2 cellular contexts compared by ENCODE assay signal in genomic region chr19:45151821-45152503, GRCh38.
TF ChIP-seq lines count a peak whose summit lies in the region.

No MANE protein-coding gene starts in this region.

TF ChIP-seq in HepG2, 621 proteins besides CTCF, POLR2A, EP300 and RAD21:
- TF ChIP-seq SP140L (CRISPR knock-in tag; IDR thresholded peaks at IDR 0.05; ENCODE audit: borderline replicate concordance), result no peak
- no peak; the same call in 1 of the 2 replicates for TF ChIP-seq HOXA3 (CRISPR knock-in tag; IDR thresholded peaks at IDR 0.05)
- TF ChIP-seq ZNF235 (CRISPR knock-in tag; IDR thresholded peaks at IDR 0.05; ENCODE audit: borderline replicate concordance), result no peak
- no peak for TF ChIP-seq ZNF530 (CRISPR knock-in tag; IDR thresholded peaks at IDR 0.05; ENCODE audit: low read depth)
- 0 out of 2 replicates have a peak, but pooled peaks have one; percentile 43 for TF ChIP-seq HIVEP1 (CRISPR knock-in tag; IDR thresholded peaks at IDR 0.05)
- no peak for TF ChIP-seq YY1 (IDR thresholded peaks at IDR 0.05; ENCODE audit: insufficient read depth, insufficient replicate concordance, low read depth, low read length)
- peak; percentile 59 for TF ChIP-seq AGO2 (optimal IDR thresholded peaks at IDR 0.05; ENCODE audit: low read depth, low read length)

TF ChIP-seq in GM12878, 131 proteins besides CTCF, POLR2A, EP300 and RAD21:
- TF ChIP-seq TAF1 (IDR thresholded peaks at IDR 0.05; ENCODE audit: borderline replicate concordance, low read depth, low read length), result no peak
- no peak for TF ChIP-seq ZZZ3 (IDR thresholded peaks at IDR 0.05; ENCODE audit: control insufficient read depth, insufficient read length, low read depth)
- no peak for TF ChIP-seq GATAD2B (conservative IDR thresholded peaks at IDR 0.05; ENCODE audit: low read depth)
- no peak for TF ChIP-seq BCLAF1 (IDR thresholded peaks at IDR 0.05)
- no peak for TF ChIP-seq TCF12 (IDR thresholded peaks at IDR 0.05; ENCODE audit: low read depth, low read length)
- TF ChIP-seq SREBF1 (IDR thresholded peaks at IDR 0.05; ENCODE audit: low read length), result no peak
- no peak for TF ChIP-seq PAX8 (IDR thresholded peaks at IDR 0.05)
- TF ChIP-seq RELA (IDR thresholded peaks at IDR 0.05; ENCODE audit: borderline replicate concordance, partially characterized antibody), result no peak
- TF ChIP-seq ZBTB11 (CRISPR knock-in tag; IDR thresholded peaks at IDR 0.05), result no peak
- no peak for TF ChIP-seq ZNF274 (IDR thresholded peaks at IDR 0.05; ENCODE audit: insufficient read depth, insufficient read length)
- no peak for TF ChIP-seq NBN (IDR thresholded peaks at IDR 0.05)
- TF ChIP-seq MEF2B (IDR thresholded peaks at IDR 0.05; ENCODE audit: partially characterized antibody, poor library complexity, severe bottlenecking), result no peak
- no peak for TF ChIP-seq BRCA1 (IDR thresholded peaks at IDR 0.05; ENCODE audit: low read depth, low read length)
- TF ChIP-seq MYC (IDR thresholded peaks at IDR 0.05; ENCODE audit: insufficient read depth, insufficient read length, insufficient replicate concordance, low read length, severe bottlenecking), result no peak
